ENCODE assay signal across 9 cellular contexts in genomic region chr3:143002727-143003126, GRCh38. TPM values are rescaled to one million over a fixed set of nuclear protein-coding genes. Genes with fewer than 3 reads are reported as not detected.
A peak's percentile ranks its signal among the peaks of the same experiment; 100 is the strongest.
DNase-seq lines count a peak whose midpoint lies in the region; ATAC-seq and TF ChIP-seq lines count a peak whose summit lies in the region.
"Had no signal": no experiment of that assay in that cellular context is flagged by ENCODE, and none has a peak within 500 bp of the region (broad histone marks: within the 10 kb centered on the region; RNA-seq: fewer than 3 reads in every experiment).

No MANE protein-coding gene starts in this region.

- H3K36me3 Mint-ChIP-seq in CD14-positive monocyte (no peaks in the 10 kb centered on the region), nephron progenitor cell (ENCODE audit: low read depth) (peaks cover 30% of the 10 kb centered on the region)
- H3K36me3 Mint-ChIP-seq in dendritic cell treated with granulocyte-macrophage colony-stimulating factor and Interleukin-4, amounts not matched to agents 40 ng/mL and 50 ng/mL, for 4 days (ENCODE audit: low read depth): peaks cover 16% of the 10 kb centered on the region

- DNase-seq in CD14-positive monocyte (ENCODE audit: low spot score): no peak
- no peak for DNase-seq in nephron progenitor cell
- DNase-seq in cerebellum (ENCODE audit: low spot score): no peak
- no peak for DNase-seq in SHP77 (lab: John Stamatoyannopoulos, UW)
- DNase-seq in effector CD8-positive, alpha-beta T cell (lab: John Stamatoyannopoulos, UW): no peak

- TF ChIP-seq CTCF in CD14-positive monocyte (IDR thresholded peaks at IDR 0.05) (no peak), Loucy (conservative IDR thresholded peaks at IDR 0.05; ENCODE audit: low read length) (no peak), nephron progenitor cell (IDR thresholded peaks at IDR 0.05) (no peak)

- H3K27me3 Mint-ChIP-seq in CD14-positive monocyte (ENCODE audit: low read depth in 3 of 3) (peaks cover 0 to 4% (median 0%) of the 10 kb centered on the region in 3 donors), nephron progenitor cell (ENCODE audit: low read depth, poor library complexity) (no peaks in the 10 kb centered on the region)
- no peaks in the 10 kb centered on the region for H3K27me3 Mint-ChIP-seq in dendritic cell treated with granulocyte-macrophage colony-stimulating factor and Interleukin-4, amounts not matched to agents 40 ng/mL and 50 ng/mL, for 4 days

- intact Hi-C loops in CD14-positive monocyte (cut with micrococcal nuclease): loop anchor here in 1 of 2 donors (10.0 kb wide), 1 partner anchor 558 kb away; the partner anchor contains the start of gene XRN1
- intact Hi-C loops in dendritic cell treated with granulocyte-macrophage colony-stimulating factor and Interleukin-4, amounts not matched to agents 40 ng/mL and 50 ng/mL, for 4 days (cut with micrococcal nuclease): no loop called here

- H3K4me2 ChIP-seq in Loucy (ENCODE audit: low read depth, low read length, poor library complexity, severe bottlenecking): peak overlapping the region; percentile 87

- H3K4me1 Mint-ChIP-seq in CD14-positive monocyte: peaks cover 30% of the 10 kb centered on the region
- H3K4me1 Mint-ChIP-seq in dendritic cell treated with granulocyte-macrophage colony-stimulating factor and Interleukin-4, amounts not matched to agents 40 ng/mL and 50 ng/mL, for 4 days (ENCODE audit: low read depth): peaks cover 44% of the 10 kb centered on the region
- peaks cover 39% of the 10 kb centered on the region for H3K4me1 Mint-ChIP-seq in nephron progenitor cell

- no peaks in the 10 kb centered on the region for H3K27me3 ChIP-seq in Loucy (ENCODE audit: insufficient read depth, low read length, poor library complexity, severe bottlenecking)

- H3K79me2 ChIP-seq in Loucy (ENCODE audit: insufficient read depth, low read length): peaks cover 72% of the 10 kb centered on the region

- peaks cover 32% of the 10 kb centered on the region for H3K4me1 ChIP-seq in Loucy (ENCODE audit: insufficient read depth, low read length, poor library complexity, severe bottlenecking)

- H3K27ac Mint-ChIP-seq in CD14-positive monocyte: peak overlapping the region; percentile 84 to 100 (median 99)
- H3K27ac Mint-ChIP-seq in dendritic cell treated with granulocyte-macrophage colony-stimulating factor and Interleukin-4, amounts not matched to agents 40 ng/mL and 50 ng/mL, for 4 days: peak overlapping the region; percentile 97
- peak overlapping the region; percentile 100 for H3K27ac Mint-ChIP-seq in nephron progenitor cell

- no peaks in the 10 kb centered on the region for H3K9me3 ChIP-seq in Loucy (ENCODE audit: insufficient read depth, low read depth, low read length)

- ATAC-seq in GM18870 (IDR thresholded peaks at IDR 0.05; ENCODE audit: unreplicated experiment): no peak

- H3K9me2 ChIP-seq in Loucy (replicated peaks; ENCODE audit: low read depth, low read length): no peaks in the 10 kb centered on the region

- H3K9me3 Mint-ChIP-seq in CD14-positive monocyte (no peaks in the 10 kb centered on the region), nephron progenitor cell (peaks cover 16% of the 10 kb centered on the region)
- H3K9me3 Mint-ChIP-seq in dendritic cell treated with granulocyte-macrophage colony-stimulating factor and Interleukin-4, amounts not matched to agents 40 ng/mL and 50 ng/mL, for 4 days: no peaks in the 10 kb centered on the region

- peak overlapping the region; percentile 85 for H3K4me3 ChIP-seq in Loucy (ENCODE audit: low read length, poor library complexity, severe bottlenecking)

- H3K36me3 ChIP-seq in Loucy (ENCODE audit: insufficient read depth, low read length): no peaks in the 10 kb centered on the region

- peak overlapping the region; percentile 89 for H3K9ac ChIP-seq in Loucy (ENCODE audit: low read depth, low read length, poor library complexity, severe bottlenecking)

- peaks cover 49% of the 10 kb centered on the region for H4K20me1 ChIP-seq in Loucy (ENCODE audit: insufficient read depth, low read length, poor library complexity, severe bottlenecking)

- peak overlapping the region; percentile 94 to 98 for H3K4me3 Mint-ChIP-seq in CD14-positive monocyte
- H3K4me3 Mint-ChIP-seq in dendritic cell treated with granulocyte-macrophage colony-stimulating factor and Interleukin-4, amounts not matched to agents 40 ng/mL and 50 ng/mL, for 4 days: peak overlapping the region; percentile 81
- peak overlapping the region; percentile 98 for H3K4me3 Mint-ChIP-seq in nephron progenitor cell

- H3F3A ChIP-seq in Loucy (ENCODE audit: low read depth): no peaks in the 10 kb centered on the region

- H2AFZ ChIP-seq in Loucy (ENCODE audit: low read length): no peak overlapping the region

RNA-seq across cellular contexts. Expression of gene U2SURP, which starts 1.4 kb away (rescaled TPM):
- 10 to 100 TPM; 51.4 to 70.4 TPM for polyA plus RNA-seq in CD14-positive monocyte
- total RNA-seq in cerebellum: 159 TPM

RNA-seq across cellular contexts. Expression of gene PAQR9, which starts 39.3 kb away (rescaled TPM):
- not detected for polyA plus RNA-seq in CD14-positive monocyte
- 1.4 TPM for total RNA-seq in cerebellum
- total RNA-seq: myocyte had no signal
